Comparison of ENCODE assay signal across 1 cellular context in genomic region chr11:11996321-11997174, GRCh38.
A peak's percentile ranks its signal among the peaks of the same experiment; 100 is the strongest.
TF ChIP-seq lines count a peak whose summit lies in the region.

No MANE protein-coding gene starts in this region.

TF ChIP-seq in SK-N-SH, 30 proteins besides CTCF, POLR2A, EP300 and RAD21 (continued from another document):
- TF ChIP-seq PBX3 (IDR thresholded peaks at IDR 0.05), result no peak
- no peak for TF ChIP-seq TEAD4 (IDR thresholded peaks at IDR 0.05; ENCODE audit: borderline replicate concordance, insufficient read depth)
- 0 out of 2 replicates have a peak, but pooled peaks have one; percentile 19 for TF ChIP-seq GATA2 (CRISPR knock-in tag; IDR thresholded peaks at IDR 0.05)
- TF ChIP-seq FOXM1 (IDR thresholded peaks at IDR 0.05; ENCODE audit: low read depth), result no peak
- TF ChIP-seq EZH2phosphoT487 (IDR thresholded peaks at IDR 0.05; ENCODE audit: borderline replicate concordance, low read depth), result no peak
